9 cellular contexts compared by ENCODE assay signal in genomic region chr17:48791128-48792032, GRCh38. TPM values are rescaled to one million over a fixed set of nuclear protein-coding genes. Genes with fewer than 3 reads are reported as not detected.
DNase-seq lines count a peak whose midpoint lies in the region; ATAC-seq and TF ChIP-seq lines count a peak whose summit lies in the region.
"Had no signal": no experiment of that assay in that cellular context is flagged by ENCODE, and none has a peak within 500 bp of the region (broad histone marks: within the 10 kb centered on the region; RNA-seq: fewer than 3 reads in every experiment).

No MANE protein-coding gene starts in this region.

- no peaks in the 10 kb centered on the region for H4K20me1 ChIP-seq in neural cell (ENCODE audit: insufficient read depth)

- H3K9me2 ChIP-seq in neural cell (ENCODE audit: insufficient read depth, low read length), result no peaks in the 10 kb centered on the region

- no peaks in the 10 kb centered on the region for H3K36me3 Mint-ChIP-seq in activated CD8-positive, alpha-beta T cell treated with anti-CD3 and anti-CD28 coated beads for 36 hours (ENCODE audit: low read depth)

- no peaks in the 10 kb centered on the region for H3F3A ChIP-seq in neural cell (ENCODE audit: insufficient read depth, low read length, poor library complexity, severe bottlenecking)

- peaks cover 11% of the 10 kb centered on the region for H3K4me1 Mint-ChIP-seq in activated CD8-positive, alpha-beta T cell treated with anti-CD3 and anti-CD28 coated beads for 36 hours (ENCODE audit: low read depth)

- H3K79me2 ChIP-seq in neural cell (replicated peaks; ENCODE audit: insufficient read depth, low read length), result no peaks in the 10 kb centered on the region

- POLR2A ChIA-PET in activated CD8-positive, alpha-beta T cell treated with anti-CD3 and anti-CD28 coated beads for 36 hours (lab: Charles Lee), result no interaction called here

- no peak overlapping the region for H3K9ac ChIP-seq in neural cell (ENCODE audit: low read length)

- CTCF ChIA-PET in activated CD8-positive, alpha-beta T cell treated with anti-CD3 and anti-CD28 coated beads for 36 hours (lab: Charles Lee), result interaction anchor here (0.9 to 6.6 kb wide), 19 partner anchors 10 to 241 kb away, joined by 3 to 83 read pairs (median 4); partner anchors contain the start of genes HOXB13, PRAC1 and PRAC2

- peak; percentile 40 for TF ChIP-seq CTCF in activated CD8-positive, alpha-beta T cell treated with anti-CD3 and anti-CD28 coated beads for 36 hours (IDR thresholded peaks at IDR 0.05)
- TF ChIP-seq CTCF in neural cell (IDR thresholded peaks at IDR 0.05; ENCODE audit: poor library complexity, severe bottlenecking), result no peak

- DNase-seq in D341Med (ENCODE audit: low spot score) (peak; percentile 82), NCI-H2227 (lab: John Stamatoyannopoulos, UW; ENCODE audit: unreplicated experiment) (peak; percentile 81), fibroblast of the conjunctiva (ENCODE audit: low read depth) (peak; percentile 56)
- DNase-seq in activated CD8-positive, alpha-beta T cell treated with anti-CD3 and anti-CD28 coated beads for 36 hours, result peak; percentile 53

- TF ChIP-seq RAD21 in neural cell (conservative IDR thresholded peaks at IDR 0.05), result no peak

- no peak overlapping the region for H3K4me3 Mint-ChIP-seq in activated CD8-positive, alpha-beta T cell treated with anti-CD3 and anti-CD28 coated beads for 36 hours

- no peaks in the 10 kb centered on the region for H3K9me3 Mint-ChIP-seq in activated CD8-positive, alpha-beta T cell treated with anti-CD3 and anti-CD28 coated beads for 36 hours

- no peak overlapping the region for H3K4me2 ChIP-seq in neural cell (ENCODE audit: low read length)

- H3K9me3 ChIP-seq in neural cell (ENCODE audit: low read length), result no peaks in the 10 kb centered on the region

- no peak overlapping the region for H3K4me3 ChIP-seq in neural cell (ENCODE audit: low read length)

- H3K27me3 ChIP-seq in neural cell (ENCODE audit: insufficient read depth, low read depth, low read length), result no peaks in the 10 kb centered on the region

- H3K27ac ChIP-seq in neural cell (ENCODE audit: low read length), result no peak overlapping the region

- ATAC-seq in GM19351 (IDR thresholded peaks at IDR 0.05; ENCODE audit: unreplicated experiment), result peak; percentile 51
- peak; percentile 85 for ATAC-seq in activated CD8-positive, alpha-beta T cell treated with anti-CD3 and anti-CD28 coated beads for 36 hours
- no peak for ATAC-seq in HG03457 (IDR thresholded peaks at IDR 0.05; ENCODE audit: unreplicated experiment)
- no peak for ATAC-seq in HG02973 (IDR thresholded peaks at IDR 0.05; ENCODE audit: unreplicated experiment)

- intact Hi-C loops in activated CD8-positive, alpha-beta T cell treated with anti-CD3 and anti-CD28 coated beads for 36 hours (cut with micrococcal nuclease), result loop anchor here (5.0 kb wide), 1 partner anchor 114 kb away; no protein-coding TSS in a partner anchor

- H2AFZ ChIP-seq in neural cell (ENCODE audit: low read depth, low read length), result no peak overlapping the region

- no peaks in the 10 kb centered on the region for H3K36me3 ChIP-seq in neural cell (ENCODE audit: insufficient read depth, low read length)

- H3K27ac Mint-ChIP-seq in activated CD8-positive, alpha-beta T cell treated with anti-CD3 and anti-CD28 coated beads for 36 hours, result no peak overlapping the region

- TF ChIP-seq EP300 in neural cell (conservative IDR thresholded peaks at IDR 0.05; ENCODE audit: poor library complexity, severe bottlenecking), result no peak

- H3K27me3 Mint-ChIP-seq in activated CD8-positive, alpha-beta T cell treated with anti-CD3 and anti-CD28 coated beads for 36 hours, result peaks cover 18% of the 10 kb centered on the region

TF ChIP-seq in neural cell, 6 proteins besides CTCF, POLR2A, EP300 and RAD21:
- TF ChIP-seq POLR2AphosphoS5 (IDR thresholded peaks at IDR 0.05) (no peak), SMC3 (conservative IDR thresholded peaks at IDR 0.05; ENCODE audit: poor library complexity) (peak; percentile 20)

RNA-seq across cellular contexts. Expression of gene TTLL6, which starts 25.6 kb away (rescaled TPM):
- total RNA-seq in activated CD8-positive, alpha-beta T cell treated with anti-CD3 and anti-CD28 coated beads for 36 hours, result not detected
- polyA plus RNA-seq in neural cell, result not detected in 2 replicates
- polyA minus RNA-seq in neural cell, result not detected in 2 replicates
- total RNA-seq: activated CD8-positive, alpha-beta memory T cell treated with anti-CD3 and anti-CD28 coated beads for 36 hours had no signal

RNA-seq across cellular contexts. Expression of gene CALCOCO2, which starts 39.5 kb away (rescaled TPM):
- total RNA-seq in activated CD8-positive, alpha-beta T cell treated with anti-CD3 and anti-CD28 coated beads for 36 hours, result 10 to 100 TPM; 69.2 to 73.1 TPM
- polyA plus RNA-seq in neural cell, result 4.5 and 16.1 TPM in 2 replicates
- polyA minus RNA-seq in neural cell, result 7.1 and 7.8 TPM in 2 replicates

Comparison
In these comparisons a context has a peak if more than half of its experiments do, and no peak if none do; other contexts are left out.
1. ATAC-seq: peak in GM19351 (single experiment) and activated CD8-positive, alpha-beta T cell treated with anti-CD3 and anti-CD28 coated beads for 36 hours (single experiment); none in HG03457 (single experiment) and HG02973 (single experiment).
2. Peak in every context shown above with its lines, with median percentiles within 50 percentile points of each other: DNase-seq.